ENCODE assay signal across 8 cellular contexts in the genomic region with DNA sequence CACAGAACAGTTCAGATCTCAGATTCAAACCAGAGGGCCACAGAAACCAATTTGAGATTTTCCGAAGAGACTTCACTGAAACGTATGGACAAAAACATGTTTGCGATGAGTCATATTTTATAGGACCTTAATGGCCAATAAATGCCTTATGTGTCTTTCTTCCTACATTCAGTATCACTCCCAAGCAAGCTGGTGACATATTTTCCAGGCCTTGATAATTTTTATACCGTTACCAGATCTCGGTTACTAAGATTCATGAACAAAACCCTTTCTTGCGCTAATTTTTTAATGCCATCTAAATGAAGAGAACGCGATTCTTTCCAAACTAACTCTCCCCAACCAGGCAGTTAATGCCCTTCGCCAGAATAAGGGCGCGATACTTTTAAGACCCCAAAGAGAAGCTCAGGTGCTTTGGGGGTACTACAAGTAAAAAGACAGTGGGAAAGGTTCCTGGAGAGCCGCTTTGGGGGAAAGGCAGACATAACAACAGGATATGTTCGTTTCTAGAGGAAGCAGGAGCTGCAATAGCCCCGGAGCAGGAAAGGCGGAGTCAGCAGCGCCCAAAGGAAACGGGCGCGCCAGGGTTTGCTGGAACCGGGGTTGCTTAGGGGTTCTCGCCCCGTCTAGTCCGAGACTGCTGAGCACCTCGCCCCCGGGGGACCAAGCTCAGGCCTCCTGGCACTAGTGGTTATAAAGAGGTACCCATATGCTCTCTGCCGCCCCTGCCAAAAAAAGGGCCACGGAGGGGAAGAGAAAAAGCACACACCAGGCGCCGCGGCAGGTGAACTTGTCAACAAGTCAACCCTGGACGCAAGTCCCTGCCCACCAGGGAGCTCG. TPM values are rescaled to one million over a fixed set of nuclear protein-coding genes. Genes with fewer than 3 reads are reported as not detected.
DNase-seq lines count a peak whose midpoint lies in the region; ATAC-seq and TF ChIP-seq lines count a peak whose summit lies in the region.

No MANE protein-coding gene starts in this region.

- H3K9me3 Mint-ChIP-seq in CD4-positive, CD25-positive, alpha-beta regulatory T cell: peaks cover 0 to 2% (median 0%) of the 10 kb centered on the region in 7 donors
- no peaks in the 10 kb centered on the region for H3K9me3 Mint-ChIP-seq in T-helper 1 cell treated with Interleukin-12 subunit alpha and Interleukin-12 subunit beta and Interleukin-4 antibody, amounts not matched to agents 30 μg/mL and 1 μg/mL, for 36 hours
- H3K9me3 Mint-ChIP-seq in effector memory CD8-positive, alpha-beta T cell: peaks cover 0 to 1% of the 10 kb centered on the region in 2 donors

- peak overlapping the region; percentile 59 for H3K9ac ChIP-seq in KMS-11
- H3K9ac ChIP-seq in subcutaneous abdominal adipose tissue (ENCODE audit: low read length in 5 of 5): peak overlapping the region in 4 of 5 donors; percentile 19 to 70 (median 60)

- H3K36me3 ChIP-seq in CD4-positive, CD25-positive, alpha-beta regulatory T cell (ENCODE audit: control insufficient read depth, insufficient read depth, low read length): no peaks in the 10 kb centered on the region
- H3K36me3 ChIP-seq in KMS-11 (ENCODE audit: insufficient read depth) (no peaks in the 10 kb centered on the region), lower lobe of right lung (no peaks in the 10 kb centered on the region), subcutaneous abdominal adipose tissue (ENCODE audit: control insufficient read depth in 5 of 5, insufficient read depth in 5 of 5, low read length in 5 of 5) (no peaks in the 10 kb centered on the region)

- no peak overlapping the region for H3K4me3 ChIP-seq in CD4-positive, CD25-positive, alpha-beta regulatory T cell (ENCODE audit: low read depth, low read length)
- H3K4me3 ChIP-seq in KMS-11 (IDR thresholded peaks at IDR 0.05; ENCODE audit: insufficient read depth, low read depth, low read length) (no peak overlapping the region), lower lobe of right lung (peak overlapping the region; percentile 71), subcutaneous abdominal adipose tissue (ENCODE audit: low read depth in 1 of 5, low read length in 5 of 5) (peak overlapping the region; percentile 56 to 83 (median 75))

- peak in 1 of 3 donors; percentile 25 for DNase-seq in CD4-positive, CD25-positive, alpha-beta regulatory T cell
- no peak for DNase-seq in effector memory CD8-positive, alpha-beta T cell
- DNase-seq in lower lobe of right lung: peak; percentile 70
- DNase-seq in effector CD8-positive, alpha-beta T cell (lab: John Stamatoyannopoulos, UW): no peak

- H3K9me3 ChIP-seq in CD4-positive, CD25-positive, alpha-beta regulatory T cell (ENCODE audit: control insufficient read depth in 2 of 2, low read length in 2 of 2): no peaks in the 10 kb centered on the region
- H3K9me3 ChIP-seq in lower lobe of right lung (no peaks in the 10 kb centered on the region), subcutaneous abdominal adipose tissue (ENCODE audit: control insufficient read depth in 5 of 5, low read length in 5 of 5) (no peaks in the 10 kb centered on the region)

- TF ChIP-seq CTCF in KMS-11 (conservative IDR thresholded peaks at IDR 0.05; ENCODE audit: low read depth, low read length) (no peak), lower lobe of right lung (IDR thresholded peaks at IDR 0.05) (no peak)

- H3K4me1 ChIP-seq in CD4-positive, CD25-positive, alpha-beta regulatory T cell (ENCODE audit: control insufficient read depth, insufficient read depth, low read length, poor library complexity, severe bottlenecking): peaks cover 17% of the 10 kb centered on the region
- H3K4me1 ChIP-seq in KMS-11 (ENCODE audit: low read depth, poor library complexity, severe bottlenecking) (peaks cover 13% of the 10 kb centered on the region), lower lobe of right lung (peaks cover 6% of the 10 kb centered on the region), subcutaneous abdominal adipose tissue (ENCODE audit: control insufficient read depth in 5 of 5, insufficient read depth in 5 of 5, low read length in 5 of 5) (peaks cover 0 to 18% (median 14%) of the 10 kb centered on the region in 5 donors)

- H3K27me3 Mint-ChIP-seq in CD4-positive, CD25-positive, alpha-beta regulatory T cell: peaks cover 68% of the 10 kb centered on the region
- H3K27me3 Mint-ChIP-seq in T-helper 1 cell treated with Interleukin-12 subunit alpha and Interleukin-12 subunit beta and Interleukin-4 antibody, amounts not matched to agents 30 μg/mL and 1 μg/mL, for 36 hours (ENCODE audit: low read depth): peaks cover 52% of the 10 kb centered on the region
- H3K27me3 Mint-ChIP-seq in effector memory CD8-positive, alpha-beta T cell: peaks cover 54 to 67% of the 10 kb centered on the region in 2 donors

- intact Hi-C loops in lower lobe of right lung (cut with DNase I): no loop called here

- no peaks in the 10 kb centered on the region for H3K79me2 ChIP-seq in KMS-11 (ENCODE audit: insufficient read depth, low read depth)

- H3K27me3 ChIP-seq in CD4-positive, CD25-positive, alpha-beta regulatory T cell (ENCODE audit: control insufficient read depth, insufficient read depth, low read length): peaks cover 47% of the 10 kb centered on the region
- H3K27me3 ChIP-seq in KMS-11 (ENCODE audit: insufficient read depth, low read depth) (no peaks in the 10 kb centered on the region), lower lobe of right lung (ENCODE audit: low read depth) (no peaks in the 10 kb centered on the region), subcutaneous abdominal adipose tissue (ENCODE audit: control insufficient read depth in 5 of 5, insufficient read depth in 4 of 5, low read length in 5 of 5) (peaks cover 0 to 8% (median 0%) of the 10 kb centered on the region in 5 donors)

- H3K36me3 Mint-ChIP-seq in CD4-positive, CD25-positive, alpha-beta regulatory T cell: no peaks in the 10 kb centered on the region
- H3K36me3 Mint-ChIP-seq in T-helper 1 cell treated with Interleukin-12 subunit alpha and Interleukin-12 subunit beta and Interleukin-4 antibody, amounts not matched to agents 30 μg/mL and 1 μg/mL, for 36 hours (ENCODE audit: low read depth): no peaks in the 10 kb centered on the region
- no peaks in the 10 kb centered on the region for H3K36me3 Mint-ChIP-seq in effector memory CD8-positive, alpha-beta T cell (ENCODE audit: insufficient read depth)

- peak overlapping the region; percentile 53 to 74 (median 68) for H3K4me3 Mint-ChIP-seq in CD4-positive, CD25-positive, alpha-beta regulatory T cell
- H3K4me3 Mint-ChIP-seq in T-helper 1 cell treated with Interleukin-12 subunit alpha and Interleukin-12 subunit beta and Interleukin-4 antibody, amounts not matched to agents 30 μg/mL and 1 μg/mL, for 36 hours: peak overlapping the region; percentile 78
- H3K4me3 Mint-ChIP-seq in effector memory CD8-positive, alpha-beta T cell: peak overlapping the region; percentile 63 to 76

- no peak overlapping the region for H3K27ac Mint-ChIP-seq in CD4-positive, CD25-positive, alpha-beta regulatory T cell
- no peak overlapping the region for H3K27ac Mint-ChIP-seq in T-helper 1 cell treated with Interleukin-12 subunit alpha and Interleukin-12 subunit beta and Interleukin-4 antibody, amounts not matched to agents 30 μg/mL and 1 μg/mL, for 36 hours
- no peak overlapping the region for H3K27ac Mint-ChIP-seq in effector memory CD8-positive, alpha-beta T cell

- H2AFZ ChIP-seq in KMS-11 (ENCODE audit: low read depth): peak overlapping the region; percentile 91

- no peak overlapping the region for H3K27ac ChIP-seq in CD4-positive, CD25-positive, alpha-beta regulatory T cell (ENCODE audit: insufficient read depth, low read length, poor library complexity, severe bottlenecking)
- H3K27ac ChIP-seq in KMS-11 (peak overlapping the region; percentile 43), lower lobe of right lung (peak overlapping the region; percentile 91), subcutaneous abdominal adipose tissue (ENCODE audit: low read depth, low read length) (peak overlapping the region; percentile 67)

- ATAC-seq in CD4-positive, CD25-positive, alpha-beta regulatory T cell (ENCODE audit: low read depth in 2 of 2): no peak
- ATAC-seq in GM19372 (IDR thresholded peaks at IDR 0.05; ENCODE audit: low read depth, unreplicated experiment): peak; percentile 17
- ATAC-seq in effector memory CD8-positive, alpha-beta T cell (replicated peaks): no peak
- peak; percentile 62 to 75 for ATAC-seq in lower lobe of right lung

- peak overlapping the region; percentile 80 for H3K4me2 ChIP-seq in KMS-11

- no peaks in the 10 kb centered on the region for H4K20me1 ChIP-seq in KMS-11 (ENCODE audit: insufficient read depth)

- H3K4me1 Mint-ChIP-seq in CD4-positive, CD25-positive, alpha-beta regulatory T cell: peaks cover 0 to 15% (median 6%) of the 10 kb centered on the region in 4 donors
- peaks cover 6% of the 10 kb centered on the region for H3K4me1 Mint-ChIP-seq in T-helper 1 cell treated with Interleukin-12 subunit alpha and Interleukin-12 subunit beta and Interleukin-4 antibody, amounts not matched to agents 30 μg/mL and 1 μg/mL, for 36 hours (ENCODE audit: low read depth)
- peaks cover 5 to 6% of the 10 kb centered on the region in 2 donors for H3K4me1 Mint-ChIP-seq in effector memory CD8-positive, alpha-beta T cell (ENCODE audit: low read depth in 2 of 2)

RNA-seq across cellular contexts. Expression of a gene that starts 0.9 kb away (rescaled TPM):
- total RNA-seq in CD4-positive, CD25-positive, alpha-beta regulatory T cell: 11.3 TPM
- 10 to 100 TPM; 21.7 to 33.5 (median 26.7) TPM for polyA plus RNA-seq in CD4-positive, CD25-positive, alpha-beta regulatory T cell
- 19.5 TPM for total RNA-seq in lower lobe of right lung

Comparison
In these comparisons a context has a peak if more than half of its experiments do, and no peak if none do; other contexts are left out.
1. ATAC-seq: peak in GM19372 (single experiment) and lower lobe of right lung (2 of 2); none in CD4-positive, CD25-positive, alpha-beta regulatory T cell (0 of 2) and effector memory CD8-positive, alpha-beta T cell (single experiment).
2. H3K4me3 ChIP-seq: peak in lower lobe of right lung (single experiment) and subcutaneous abdominal adipose tissue (5 of 5); none in CD4-positive, CD25-positive, alpha-beta regulatory T cell (single experiment) and KMS-11 (single experiment).
3. Peak in every context shown above with its lines, with median percentiles within 50 percentile points of each other: H3K4me3 Mint-ChIP-seq.